Comparison of ENCODE assay signal across 25 cellular contexts in genomic region chr2:39604875-39605274, GRCh38.
"Had no signal": no experiment of that assay in that cellular context is flagged by ENCODE, and none has a peak within 500 bp of the region (broad histone marks: within the 10 kb centered on the region; RNA-seq: fewer than 3 reads in every experiment).

No MANE protein-coding gene starts in this region.

- H3K9me3 ChIP-seq: heart right ventricle, lower lobe of right lung, mucosa of descending colon, neutrophil, psoas muscle, right atrium auricular region, right lobe of liver, stomach, testis, thyroid gland, uterus had no signal

- H3K36me3 ChIP-seq: heart right ventricle, lower lobe of right lung, neutrophil, right atrium auricular region, right lobe of liver, stomach, thyroid gland, uterus had no signal

- H3K4me3 ChIP-seq: heart right ventricle, hepatocyte, lower lobe of right lung, mucosa of descending colon, psoas muscle, right atrium auricular region, right lobe of liver, skin epidermis, stomach, testis, thyroid gland, uterus had no signal

- H3K4me1 ChIP-seq: testis, thyroid gland, uterus had no signal

- DNase-seq: heart right ventricle; islet precursor cell; lower lobe of right lung; mammary epithelial cell; midbrain; mucosa of descending colon; naive thymus-derived CD8-positive, alpha-beta T cell; occipital lobe; psoas muscle; right lobe of liver; stimulated activated CD4-positive, alpha-beta T cell treated with anti-CD3 and anti-CD28 coated beads, Interleukin-12 subunit alpha, Interleukin-12 subunit beta, amount 100 ng/mL, for 4 hours; stimulated activated CD4-positive, alpha-beta T cell treated with anti-CD3 and anti-CD28 coated beads, Interleukin-15, amount 100 ng/mL, for 24 hours; stimulated activated CD4-positive, alpha-beta T cell treated with anti-CD3 and anti-CD28 coated beads, Interleukin-2, amount 100 ng/mL, for 24 hours; stimulated activated CD4-positive, alpha-beta T cell treated with anti-CD3 and anti-CD28 coated beads, Interleukin-4, amount 100 ng/mL, for 1 hour; stimulated activated naive B cell treated with anti-CD40 and anti-IgM and Interleukin-4, amounts not matched to agents 10 μg/mL and 1 μg/mL and 100 μg/mL, for 72 hours; stimulated activated naive CD8-positive, alpha-beta T cell treated with anti-CD3 and anti-CD28 coated beads, Interleukin-15, Interleukin-2, amounts not matched to agents 100 U/mL and 50 U/mL, for 24 hours; stomach; testis; thyroid gland; uterus had no signal

- H3K27me3 ChIP-seq: heart right ventricle, hepatocyte, neutrophil, right atrium auricular region, right lobe of liver, stomach, testis, thyroid gland, uterus had no signal

- H3K27ac ChIP-seq: heart right ventricle, hepatocyte, lower lobe of right lung, neutrophil, parathyroid adenoma, psoas muscle, right atrium auricular region, right lobe of liver, skin epidermis, stomach, testis, thyroid gland, uterus had no signal
